ENCODE assay signal across 2 cellular contexts in the genomic region with DNA sequence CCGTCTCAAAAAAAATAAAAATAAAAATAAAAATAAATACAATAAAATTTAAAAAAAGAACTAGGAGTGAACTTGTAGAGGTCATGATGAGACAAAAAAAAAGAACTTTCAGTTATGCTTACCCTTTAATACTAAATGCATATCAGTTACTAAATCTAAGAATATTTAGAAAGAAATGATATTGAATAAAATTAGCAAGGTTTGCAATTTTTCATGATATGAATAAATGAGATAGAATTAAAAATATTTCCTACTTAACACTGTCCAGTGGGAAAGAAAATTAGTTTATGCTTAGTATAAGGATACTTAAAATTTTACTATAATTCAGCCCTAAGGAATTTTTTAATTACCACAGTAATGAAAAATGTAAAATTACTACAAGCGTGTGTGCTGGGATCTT.
TF ChIP-seq lines count a peak whose summit lies in the region.

No MANE protein-coding gene starts in this region.

TF ChIP-seq in HepG2, 621 proteins besides CTCF, POLR2A, EP300 and RAD21 (continued from another document):
- TF ChIP-seq MAFK (conservative IDR thresholded peaks at IDR 0.05 in 1 of 2, IDR thresholded peaks at IDR 0.05 in 1 of 2; ENCODE audit: low read length in 2 of 2) (peak; percentile 31 to 72; a peak in 3 of 4 replicates), MAFF (IDR thresholded peaks at IDR 0.05; ENCODE audit: low read depth, low read length) (peak; percentile 55; the same call in 1 of the 2 replicates)

TF ChIP-seq in K562, 482 proteins besides CTCF, POLR2A, EP300 and RAD21:
- TF ChIP-seq, protein P1, sequence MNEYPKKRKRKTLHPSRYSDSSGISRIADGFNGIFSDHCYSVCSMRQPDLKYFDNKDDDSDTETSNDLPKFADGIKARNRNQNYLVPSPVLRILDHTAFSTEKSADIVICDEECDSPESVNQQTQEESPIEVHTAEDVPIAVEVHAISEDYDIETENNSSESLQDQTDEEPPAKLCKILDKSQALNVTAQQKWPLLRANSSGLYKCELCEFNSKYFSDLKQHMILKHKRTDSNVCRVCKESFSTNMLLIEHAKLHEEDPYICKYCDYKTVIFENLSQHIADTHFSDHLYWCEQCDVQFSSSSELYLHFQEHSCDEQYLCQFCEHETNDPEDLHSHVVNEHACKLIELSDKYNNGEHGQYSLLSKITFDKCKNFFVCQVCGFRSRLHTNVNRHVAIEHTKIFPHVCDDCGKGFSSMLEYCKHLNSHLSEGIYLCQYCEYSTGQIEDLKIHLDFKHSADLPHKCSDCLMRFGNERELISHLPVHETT (CRISPR knock-in tag; conservative IDR thresholded peaks at IDR 0.05 in 1 of 2, IDR thresholded peaks at IDR 0.05 in 1 of 2), result no peak
- TF ChIP-seq ZNF57 (CRISPR knock-in tag; IDR thresholded peaks at IDR 0.05) (no peak), ARID2 (IDR thresholded peaks at IDR 0.05) (no peak), CREM (IDR thresholded peaks at IDR 0.05; ENCODE audit: low read depth) (no peak), JUND (IDR thresholded peaks at IDR 0.05; ENCODE audit: borderline replicate concordance, low read depth, low read length) (no peak), JUND (tag; IDR thresholded peaks at IDR 0.05; ENCODE audit: borderline replicate concordance, low read depth, low read length) (no peak), ZNF316 (IDR thresholded peaks at IDR 0.05) (peak; percentile 58), PHB2 (IDR thresholded peaks at IDR 0.05; ENCODE audit: low read depth) (no peak), ZBTB1 (CRISPR knock-in tag; IDR thresholded peaks at IDR 0.05; ENCODE audit: borderline replicate concordance, low read depth) (no peak), PHF21A (IDR thresholded peaks at IDR 0.05; ENCODE audit: borderline replicate concordance, low read depth) (no peak), SNRNP70 (optimal IDR thresholded peaks at IDR 0.05; ENCODE audit: low read depth, low read length) (no peak), POLR2AphosphoS2 (IDR thresholded peaks at IDR 0.05; ENCODE audit: low read length) (no peak), C11orf30 (IDR thresholded peaks at IDR 0.05; ENCODE audit: low read depth) (peak; percentile 33; the same call in 1 of the 2 replicates), ZFPM2 (CRISPR knock-in tag; IDR thresholded peaks at IDR 0.05) (no peak), ILF3 (IDR thresholded peaks at IDR 0.05; ENCODE audit: borderline replicate concordance) (no peak), SMAD4 (CRISPR knock-in tag; conservative IDR thresholded peaks at IDR 0.05) (no peak), ZNF12 (CRISPR knock-in tag; IDR thresholded peaks at IDR 0.05) (no peak)
- TF ChIP-seq, protein P2, sequence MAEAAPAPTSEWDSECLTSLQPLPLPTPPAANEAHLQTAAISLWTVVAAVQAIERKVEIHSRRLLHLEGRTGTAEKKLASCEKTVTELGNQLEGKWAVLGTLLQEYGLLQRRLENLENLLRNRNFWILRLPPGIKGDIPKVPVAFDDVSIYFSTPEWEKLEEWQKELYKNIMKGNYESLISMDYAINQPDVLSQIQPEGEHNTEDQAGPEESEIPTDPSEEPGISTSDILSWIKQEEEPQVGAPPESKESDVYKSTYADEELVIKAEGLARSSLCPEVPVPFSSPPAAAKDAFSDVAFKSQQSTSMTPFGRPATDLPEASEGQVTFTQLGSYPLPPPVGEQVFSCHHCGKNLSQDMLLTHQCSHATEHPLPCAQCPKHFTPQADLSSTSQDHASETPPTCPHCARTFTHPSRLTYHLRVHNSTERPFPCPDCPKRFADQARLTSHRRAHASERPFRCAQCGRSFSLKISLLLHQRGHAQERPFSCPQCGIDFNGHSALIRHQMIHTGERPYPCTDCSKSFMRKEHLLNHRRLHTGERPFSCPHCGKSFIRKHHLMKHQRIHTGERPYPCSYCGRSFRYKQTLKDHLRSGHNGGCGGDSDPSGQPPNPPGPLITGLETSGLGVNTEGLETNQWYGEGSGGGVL (CRISPR knock-in tag; IDR thresholded peaks at IDR 0.05), result no peak
TF ChIP-seq in K562: peak in this region for 2.
